Comparison of ENCODE assay signal across 25 cellular contexts in genomic region chr1:154989195-154989860, GRCh38. TPM values are rescaled to one million over a fixed set of nuclear protein-coding genes. Genes with fewer than 3 reads are reported as not detected.
DNase-seq lines count a peak whose midpoint lies in the region; ATAC-seq, FAIRE-seq and TF ChIP-seq lines count a peak whose summit lies in the region.
"Had no signal": no experiment of that assay in that cellular context is flagged by ENCODE, and none has a peak within 500 bp of the region (broad histone marks: within the 10 kb centered on the region; RNA-seq: fewer than 3 reads in every experiment).

No MANE protein-coding gene starts in this region.

- no peak for TF ChIP-seq CTCF in endothelial cell (IDR thresholded peaks at IDR 0.05; ENCODE audit: unreplicated experiment)

- H3K36me3 Mint-ChIP-seq in T-helper 17 cell (ENCODE audit: low read depth) (peaks cover 2% of the 10 kb centered on the region), endothelial cell (ENCODE audit: low read depth, unreplicated experiment) (peaks cover 12% of the 10 kb centered on the region)
- H3K36me3 Mint-ChIP-seq in stimulated activated memory B cell treated with anti-CD40 and anti-IgM and Interleukin-4, amounts not matched to agents 10 μg/mL and 1 μg/mL and 100 μg/mL, for 72 hours, result peaks cover 25% of the 10 kb centered on the region
- H3K36me3 Mint-ChIP-seq: natural killer cell had no signal

- ATAC-seq in T-helper 17 cell, result no peak
- ATAC-seq in stimulated activated memory B cell treated with anti-CD40 and anti-IgM and Interleukin-4, amounts not matched to agents 10 μg/mL and 1 μg/mL and 100 μg/mL, for 72 hours, result no peak
- ATAC-seq: activated T-cell treated with anti-CD3 and anti-CD28 coated beads, Interleukin-2, amount 50 U/mL, for 72 hours; effector memory CD8-positive, alpha-beta T cell; natural killer cell; Right ventricle myocardium inferior had no signal

- H3K4me1 ChIP-seq in small intestine (ENCODE audit: control insufficient read depth in 2 of 2, insufficient read depth in 1 of 2, low read depth in 1 of 2, low read length in 1 of 2), result peaks cover 0 to 2% of the 10 kb centered on the region in 2 donors
- H3K4me1 ChIP-seq: parathyroid adenoma had no signal

- H3K36me3 ChIP-seq in small intestine (ENCODE audit: control insufficient read depth in 2 of 2, insufficient read depth in 2 of 2, low read length in 2 of 2), result peaks cover 5 to 8% of the 10 kb centered on the region in 2 donors

- no peaks in the 10 kb centered on the region for H3K27me3 ChIP-seq in small intestine (ENCODE audit: control insufficient read depth in 2 of 2, insufficient read depth in 2 of 2, low read length in 2 of 2)
- H3K27me3 ChIP-seq: transverse colon had no signal

- H3K4me3 ChIP-seq in small intestine (ENCODE audit: low read depth in 1 of 2, low read length in 2 of 2), result no peak overlapping the region
- H3K4me3 ChIP-seq: transverse colon had no signal

- H3K27ac Mint-ChIP-seq in T-helper 17 cell, result peak overlapping the region; percentile 53
- no peak overlapping the region for H3K27ac Mint-ChIP-seq in endothelial cell (ENCODE audit: unreplicated experiment)
- H3K27ac Mint-ChIP-seq in stimulated activated memory B cell treated with anti-CD40 and anti-IgM and Interleukin-4, amounts not matched to agents 10 μg/mL and 1 μg/mL and 100 μg/mL, for 72 hours, result no peak overlapping the region
- H3K27ac Mint-ChIP-seq: activated T-cell treated with anti-CD3 and anti-CD28 coated beads, Interleukin-2, amount 50 U/mL, for 72 hours; effector memory CD8-positive, alpha-beta T cell; HFFc6; natural killer cell; stimulated activated naive CD8-positive, alpha-beta T cell treated with anti-CD3 and anti-CD28 coated beads, Interleukin-15, Interleukin-2, amounts not matched to agents 100 ng/mL and 50 ng/mL, for 24 hours had no signal

- peaks cover 15% of the 10 kb centered on the region for H3K4me1 Mint-ChIP-seq in T-helper 17 cell
- H3K4me1 Mint-ChIP-seq in endothelial cell (ENCODE audit: unreplicated experiment), result peaks cover 8% of the 10 kb centered on the region
- H3K4me1 Mint-ChIP-seq in stimulated activated memory B cell treated with anti-CD40 and anti-IgM and Interleukin-4, amounts not matched to agents 10 μg/mL and 1 μg/mL and 100 μg/mL, for 72 hours, result peaks cover 35% of the 10 kb centered on the region

- H3K9me3 ChIP-seq in T-helper 17 cell (ENCODE audit: control insufficient read depth, low read length, poor library complexity, severe bottlenecking), result no peaks in the 10 kb centered on the region
- no peaks in the 10 kb centered on the region for H3K9me3 ChIP-seq in small intestine (ENCODE audit: control insufficient read depth, low read depth)
- H3K9me3 ChIP-seq: transverse colon had no signal

- WGBS in small intestine, 3 donors, result 52 to 78% (median 72%) methylated on average over 3 of the region's 3 CpGs

- DNase-seq in T-helper 17 cell (no peak), endothelial cell (ENCODE audit: low spot score) (no peak), small intestine (peak; percentile 73), NCI-H345 treated with DMSO at 0.1 percent for 48 hours (lab: John Stamatoyannopoulos, UW; ENCODE audit: unreplicated experiment) (no peak)
- DNase-seq: activated CD4-positive, alpha-beta T cell treated with anti-CD3 and anti-CD28 coated beads for 1 hour; activated naive CD4-positive, alpha-beta T cell treated with anti-CD3 and anti-CD28 coated beads, Interleukin-2, amount 50 U/mL, for 16 hours; activated T-cell treated with anti-CD3 and anti-CD28 coated beads, Interleukin-2, amount 50 U/mL, for 72 hours; DMS53; effector memory CD8-positive, alpha-beta T cell; GF-D8; HFFc6; natural killer cell; NCI-H1417; NCI-H526; stimulated activated CD4-positive, alpha-beta T cell treated with anti-CD3 and anti-CD28 coated beads, Interleukin-2, amount 100 ng/mL, for 24 hours; SW 1271; transverse colon had no signal

- no peak overlapping the region for H3K4me3 Mint-ChIP-seq in T-helper 17 cell
- peak overlapping the region; percentile 53 for H3K4me3 Mint-ChIP-seq in endothelial cell (ENCODE audit: unreplicated experiment)
- no peak overlapping the region for H3K4me3 Mint-ChIP-seq in stimulated activated memory B cell treated with anti-CD40 and anti-IgM and Interleukin-4, amounts not matched to agents 10 μg/mL and 1 μg/mL and 100 μg/mL, for 72 hours
- H3K4me3 Mint-ChIP-seq: activated T-cell treated with anti-CD3 and anti-CD28 coated beads, Interleukin-2, amount 50 U/mL, for 72 hours; CD8-positive, alpha-beta memory T cell; effector memory CD8-positive, alpha-beta T cell; HFFc6; natural killer cell; stimulated activated naive CD8-positive, alpha-beta T cell treated with anti-CD3 and anti-CD28 coated beads, Interleukin-15, Interleukin-2, amounts not matched to agents 100 ng/mL and 50 ng/mL, for 24 hours had no signal

- FAIRE-seq in small intestine (lab: Jason Lieb, UNC), result no peak

- no peaks in the 10 kb centered on the region for H3K9me3 Mint-ChIP-seq in endothelial cell (ENCODE audit: unreplicated experiment)
- no peaks in the 10 kb centered on the region for H3K9me3 Mint-ChIP-seq in stimulated activated memory B cell treated with anti-CD40 and anti-IgM and Interleukin-4, amounts not matched to agents 10 μg/mL and 1 μg/mL and 100 μg/mL, for 72 hours
- H3K9me3 Mint-ChIP-seq: activated T-cell treated with anti-CD3 and anti-CD28 coated beads, Interleukin-2, amount 50 U/mL, for 72 hours; CD8-positive, alpha-beta memory T cell; effector memory CD8-positive, alpha-beta T cell; HFFc6; natural killer cell; stimulated activated naive CD8-positive, alpha-beta T cell treated with anti-CD3 and anti-CD28 coated beads, Interleukin-15, Interleukin-2, amounts not matched to agents 100 ng/mL and 50 ng/mL, for 24 hours had no signal

- no peak overlapping the region for H3K27ac ChIP-seq in small intestine (ENCODE audit: low read depth in 1 of 2, low read length in 1 of 2)
- H3K27ac ChIP-seq: parathyroid adenoma, transverse colon had no signal

- H3K27me3 Mint-ChIP-seq in T-helper 17 cell (no peaks in the 10 kb centered on the region), endothelial cell (ENCODE audit: unreplicated experiment) (no peaks in the 10 kb centered on the region)
- H3K27me3 Mint-ChIP-seq in stimulated activated memory B cell treated with anti-CD40 and anti-IgM and Interleukin-4, amounts not matched to agents 10 μg/mL and 1 μg/mL and 100 μg/mL, for 72 hours, result no peaks in the 10 kb centered on the region
- H3K27me3 Mint-ChIP-seq: CD8-positive, alpha-beta memory T cell; effector memory CD8-positive, alpha-beta T cell; stimulated activated naive CD8-positive, alpha-beta T cell treated with anti-CD3 and anti-CD28 coated beads, Interleukin-15, Interleukin-2, amounts not matched to agents 100 ng/mL and 50 ng/mL, for 24 hours had no signal

RNA-seq across cellular contexts. Expression of gene LENEP, which starts 4.1 kb away (rescaled TPM):
- total RNA-seq in T-helper 17 cell (not detected), endothelial cell (ENCODE audit: unreplicated experiment) (0.82 TPM)
- not detected for polyA plus RNA-seq in small intestine
- total RNA-seq: fibroblast of lung, glomerular endothelial cell, mesenteric fat pad, natural killer cell, Right ventricle myocardium inferior, transverse colon had no signal
- polyA plus RNA-seq: CD8-positive, alpha-beta memory T cell; fibroblast of lung had no signal

RNA-seq across cellular contexts. Expression of gene FLAD1, which starts 6.2 kb away (rescaled TPM):
- total RNA-seq in T-helper 17 cell (10 to 100 TPM; 33.2 to 34.7 TPM), endothelial cell (ENCODE audit: unreplicated experiment) (35.9 TPM)
- 10 to 100 TPM; 33.1 to 51.4 (median 35.7) TPM for polyA plus RNA-seq in small intestine

RNA-seq across cellular contexts. Expression of gene ZBTB7B, which starts 13.3 kb away (rescaled TPM):
- total RNA-seq in T-helper 17 cell (10 to 100 TPM; 63.8 to 73.6 TPM), endothelial cell (ENCODE audit: unreplicated experiment) (23.3 TPM)
- polyA plus RNA-seq in small intestine, result 100 to 1,000 TPM in 2 of 3 donors, 10 to 100 TPM in 1; 93.2 to 222 (median 136) TPM

RNA-seq across cellular contexts. Expression of gene CKS1B, which starts 14.8 kb away (rescaled TPM):
- total RNA-seq in T-helper 17 cell (1 to 10 TPM; 9.3 to 9.4 TPM), endothelial cell (ENCODE audit: unreplicated experiment) (48.3 TPM)
- 100 to 1,000 TPM in 1 of 3 donors, 10 to 100 TPM in 2; 63.7 to 117 (median 81.3) TPM for polyA plus RNA-seq in small intestine

RNA-seq across cellular contexts. Expression of gene SHC1, which starts 18.8 kb away (rescaled TPM):
- 100 to 1,000 TPM in 1 of 2 donors, 10 to 100 TPM in 1; 99.5 to 105 TPM for total RNA-seq in T-helper 17 cell
- 915 TPM for total RNA-seq in endothelial cell (ENCODE audit: unreplicated experiment)
- polyA plus RNA-seq in small intestine, result 10 to 100 TPM; 59.7 to 84.8 (median 67.8) TPM
